ENCODE assay signal across 8 cellular contexts in genomic region chr20:25310921-25311728, GRCh38.
DNase-seq lines count a peak whose midpoint lies in the region; ATAC-seq and TF ChIP-seq lines count a peak whose summit lies in the region.

No MANE protein-coding gene starts in this region.

- DNase-seq in CD14-positive monocyte (ENCODE audit: low spot score), result peak; percentile 37
- DNase-seq in NCI-H226, result peak; percentile 72
- DNase-seq in effector memory CD8-positive, alpha-beta T cell, result no peak
- DNase-seq in omental fat pad (ENCODE audit: low spot score), result no peak
- DNase-seq in effector CD4-positive, alpha-beta T cell, result no peak
- no peak for DNase-seq in stimulated activated CD4-positive, alpha-beta T cell treated with anti-CD3 and anti-CD28 coated beads, Interleukin-4, amount 100 ng/mL, for 4 hours

- no peaks in the 10 kb centered on the region for H3K9me3 Mint-ChIP-seq in CD14-positive monocyte
- H3K9me3 Mint-ChIP-seq in effector memory CD8-positive, alpha-beta T cell, result no peaks in the 10 kb centered on the region

- intact Hi-C loops in CD14-positive monocyte (cut with micrococcal nuclease), result loop anchor here (5.0 to 10.0 kb wide), 2 partner anchors 86 to 316 kb away; partner anchors contain the start of gene APMAP (in 1 of the 2)

- TF ChIP-seq CTCF in CD14-positive monocyte (IDR thresholded peaks at IDR 0.05) (no peak), omental fat pad (IDR thresholded peaks at IDR 0.05) (no peak)

- H3K27ac Mint-ChIP-seq in CD14-positive monocyte, result peak overlapping the region; percentile 92 to 100 (median 96)
- H3K27ac Mint-ChIP-seq in effector memory CD8-positive, alpha-beta T cell, result peak overlapping the region; percentile 82 to 93

- H3K27me3 Mint-ChIP-seq in CD14-positive monocyte (ENCODE audit: low read depth in 3 of 3), result peaks cover 0 to 2% (median 0%) of the 10 kb centered on the region in 3 donors
- H3K27me3 Mint-ChIP-seq in effector memory CD8-positive, alpha-beta T cell, result no peaks in the 10 kb centered on the region

- peaks cover 23 to 59% of the 10 kb centered on the region in 2 donors for H3K36me3 Mint-ChIP-seq in CD14-positive monocyte
- H3K36me3 Mint-ChIP-seq in effector memory CD8-positive, alpha-beta T cell (ENCODE audit: insufficient read depth), result peaks cover 2% of the 10 kb centered on the region

- H3K4me1 Mint-ChIP-seq in CD14-positive monocyte, result peaks cover 29% of the 10 kb centered on the region
- H3K4me1 Mint-ChIP-seq in effector memory CD8-positive, alpha-beta T cell (ENCODE audit: low read depth in 2 of 2), result peaks cover 8 to 20% of the 10 kb centered on the region in 2 donors

- ATAC-seq in effector memory CD8-positive, alpha-beta T cell (replicated peaks), result no peak
- ATAC-seq in omental fat pad (ENCODE audit: low FRiP score), result peak; percentile 28
- ATAC-seq in HG03469 (IDR thresholded peaks at IDR 0.05; ENCODE audit: unreplicated experiment), result no peak
- no peak for ATAC-seq in HG03095 (IDR thresholded peaks at IDR 0.05; ENCODE audit: unreplicated experiment)

- H3K4me3 Mint-ChIP-seq in CD14-positive monocyte, result peak overlapping the region; percentile 81 to 96
- H3K4me3 Mint-ChIP-seq in effector memory CD8-positive, alpha-beta T cell, result peak overlapping the region; percentile 59 to 74

Comparison
In these comparisons a context has a peak if more than half of its experiments do, and no peak if none do; other contexts are left out.
1. DNase-seq: peak in CD14-positive monocyte (single experiment) and NCI-H226 (single experiment); none in effector memory CD8-positive, alpha-beta T cell (0 of 3), omental fat pad (single experiment), effector CD4-positive, alpha-beta T cell (single experiment) and stimulated activated CD4-positive, alpha-beta T cell treated with anti-CD3 and anti-CD28 coated beads, Interleukin-4, amount 100 ng/mL, for 4 hours (0 of 2).